In the genomic region with DNA sequence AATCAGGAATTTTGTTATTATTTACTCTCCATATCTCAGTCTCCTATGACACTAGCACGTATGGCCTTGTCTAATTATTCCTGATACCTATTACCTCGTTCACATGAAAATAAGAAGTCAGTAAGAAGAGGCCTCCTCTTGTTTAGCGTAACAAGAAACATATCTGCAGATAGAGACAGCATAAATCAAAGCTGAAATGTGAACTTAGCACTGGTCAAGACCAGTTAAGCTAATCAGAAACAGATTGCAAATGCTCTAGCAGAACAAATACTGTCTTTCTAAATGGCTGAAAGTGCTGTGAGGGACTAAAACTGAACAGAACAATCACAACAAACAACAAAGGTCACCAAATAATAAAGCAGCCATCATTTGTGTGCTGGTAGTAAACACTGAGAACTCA, we compare ENCODE assay signal across 8 cellular contexts.
DNase-seq lines count a peak whose midpoint lies in the region; ATAC-seq and TF ChIP-seq lines count a peak whose summit lies in the region.
"Not testable (repeated sequence)": the region's sequence is repeated elsewhere in the genome, so short reads cannot be mapped to it uniquely, and the experiment has no call there.

No MANE protein-coding gene starts in this region.

- not testable (repeated sequence) for H3K36me3 ChIP-seq in HUES48 (ENCODE audit: control insufficient read depth, insufficient read depth, low read length); Panc1 (ENCODE audit: control insufficient read depth, insufficient read depth, low read length); mesenchymal stem cell (ENCODE audit: control insufficient read depth in 1 of 2, insufficient read depth in 2 of 2, low read depth in 1 of 2, low read length in 2 of 2)

- H3K4me3 ChIP-seq in AG10803 (ENCODE audit: low read length); HUES48 (ENCODE audit: low read depth, low read length); Panc1 (ENCODE audit: low read depth in 2 of 2, low read length in 2 of 2); mesenchymal stem cell (ENCODE audit: insufficient read depth in 1 of 2, low read depth in 1 of 2, low read length in 2 of 2): not testable (repeated sequence)

- H3K27me3 Mint-ChIP-seq in activated T-helper 1 cell treated with anti-CD3 and anti-CD28 coated beads, Interleukin-12 subunit alpha, Interleukin-12 subunit beta, Interleukin-2, Interleukin-4 antibody, amounts not matched to agents 30 ng/mL and 10 ng/mL and 1 ng/mL, durations not matched to agents 14 hours and 24 hours and 36 hours (ENCODE audit: insufficient read depth); effector memory CD8-positive, alpha-beta T cell; type B pancreatic cell: not testable (repeated sequence)

- H2BK15ac ChIP-seq in mesenchymal stem cell (ENCODE audit: low read depth, poor library complexity, severe bottlenecking): not testable (repeated sequence)

- not testable (repeated sequence) for H2BK5ac ChIP-seq in mesenchymal stem cell (ENCODE audit: low read depth, low read length, poor library complexity, severe bottlenecking)

- H3K4me1 ChIP-seq in HUES48 (ENCODE audit: control insufficient read depth, insufficient read depth, low read length): peaks cover 17% of the 10 kb centered on the region; the same call in 1 of the 2 replicates
- H3K4me1 ChIP-seq in Panc1 (ENCODE audit: control insufficient read depth, insufficient read depth, low read length); mesenchymal stem cell (ENCODE audit: control insufficient read depth, insufficient read depth, low read depth, low read length): not testable (repeated sequence)

- intact Hi-C loops in Panc1 (cut with micrococcal nuclease; ENCODE audit: unreplicated experiment): loop anchor here (10.0 kb wide), 1 partner anchor 331 kb away; the partner anchor contains the start of gene BCL2L11
- intact Hi-C loops in activated T-helper 1 cell treated with anti-CD3 and anti-CD28 coated beads, Interleukin-12 subunit alpha, Interleukin-12 subunit beta, Interleukin-2, Interleukin-4 antibody, amounts not matched to agents 30 ng/mL and 10 ng/mL and 1 ng/mL, durations not matched to agents 14 hours and 24 hours and 36 hours (cut with micrococcal nuclease): not testable (repeated sequence)

- DNase-seq in AG10803 (ENCODE audit: low read depth): peak; percentile 58
- DNase-seq in Panc1 (ENCODE audit: low read depth, low spot score); activated T-helper 1 cell treated with anti-CD3 and anti-CD28 coated beads, Interleukin-12 subunit alpha, Interleukin-12 subunit beta, Interleukin-2, Interleukin-4 antibody, amounts not matched to agents 30 ng/mL and 10 ng/mL and 1 ng/mL, durations not matched to agents 14 hours and 24 hours and 36 hours (ENCODE audit: low spot score); effector memory CD8-positive, alpha-beta T cell; mesenchymal stem cell; type B pancreatic cell (ENCODE audit: extremely low spot score, unreplicated experiment): not testable (repeated sequence)
- DNase-seq in fibroblast of peridontal ligament (ENCODE audit: extremely low read depth): peak; percentile 62

- not testable (repeated sequence) for H3K23ac ChIP-seq in mesenchymal stem cell (ENCODE audit: low read length in 2 of 2)

- not testable (repeated sequence) for H3K79me1 ChIP-seq in mesenchymal stem cell (replicated peaks; ENCODE audit: low read length, poor library complexity, severe bottlenecking)

- H3K14ac ChIP-seq in mesenchymal stem cell (ENCODE audit: low read length in 2 of 2): not testable (repeated sequence)

- H3K4me3 Mint-ChIP-seq in activated T-helper 1 cell treated with anti-CD3 and anti-CD28 coated beads, Interleukin-12 subunit alpha, Interleukin-12 subunit beta, Interleukin-2, Interleukin-4 antibody, amounts not matched to agents 30 ng/mL and 10 ng/mL and 1 ng/mL, durations not matched to agents 14 hours and 24 hours and 36 hours; effector memory CD8-positive, alpha-beta T cell: not testable (repeated sequence)
- peak overlapping the region; percentile 27 for H3K4me3 Mint-ChIP-seq in type B pancreatic cell

- H3K27ac Mint-ChIP-seq in activated T-helper 1 cell treated with anti-CD3 and anti-CD28 coated beads, Interleukin-12 subunit alpha, Interleukin-12 subunit beta, Interleukin-2, Interleukin-4 antibody, amounts not matched to agents 30 ng/mL and 10 ng/mL and 1 ng/mL, durations not matched to agents 14 hours and 24 hours and 36 hours: peak overlapping the region; percentile 27
- peak overlapping the region; percentile 25 to 49 for H3K27ac Mint-ChIP-seq in effector memory CD8-positive, alpha-beta T cell
- H3K27ac Mint-ChIP-seq in type B pancreatic cell: not testable (repeated sequence)

- H3K4ac ChIP-seq in mesenchymal stem cell (ENCODE audit: low read depth in 1 of 2, low read length in 2 of 2): not testable (repeated sequence)

- H3K18ac ChIP-seq in mesenchymal stem cell (ENCODE audit: low read depth in 1 of 2, low read length in 2 of 2): not testable (repeated sequence)

- H2BK120ac ChIP-seq in mesenchymal stem cell (ENCODE audit: low read depth, low read length): not testable (repeated sequence)

- not testable (repeated sequence) for TF ChIP-seq CTCF in AG10803 (conservative IDR thresholded peaks at IDR 0.05; ENCODE audit: low read length); Panc1 (IDR thresholded peaks at IDR 0.05); type B pancreatic cell (conservative IDR thresholded peaks at IDR 0.05)

- BruUV-seq in Panc1 (replicated peaks; lab: Mats Ljungman, UMichigan): not testable (repeated sequence)

- POLR2A ChIA-PET in Panc1 (lab: Charles Lee): not testable (repeated sequence)

- in situ Hi-C loops in Panc1 (cut with HindIII; ENCODE audit: low pct_unique_long_range_greater_than_20kb, low sequenced_read_pairs): not testable (repeated sequence)

- not testable (repeated sequence) for H4K91ac ChIP-seq in mesenchymal stem cell (ENCODE audit: low read length)

- not testable (repeated sequence) for H3K9me3 ChIP-seq in HUES48 (ENCODE audit: control insufficient read depth, insufficient read depth, low read length); Panc1 (ENCODE audit: control insufficient read depth, insufficient read depth, low read depth, low read length); mesenchymal stem cell (ENCODE audit: control insufficient read depth, low read length)

- not testable (repeated sequence) for H4K8ac ChIP-seq in mesenchymal stem cell (ENCODE audit: low read length)

- ATAC-seq in Panc1; effector memory CD8-positive, alpha-beta T cell (replicated peaks): not testable (repeated sequence)

- CTCF ChIA-PET in Panc1 (lab: Charles Lee): not testable (repeated sequence)

- H3K36me3 Mint-ChIP-seq in activated T-helper 1 cell treated with anti-CD3 and anti-CD28 coated beads, Interleukin-12 subunit alpha, Interleukin-12 subunit beta, Interleukin-2, Interleukin-4 antibody, amounts not matched to agents 30 ng/mL and 10 ng/mL and 1 ng/mL, durations not matched to agents 14 hours and 24 hours and 36 hours (ENCODE audit: low read depth); effector memory CD8-positive, alpha-beta T cell (ENCODE audit: insufficient read depth); type B pancreatic cell: not testable (repeated sequence)

- not testable (repeated sequence) for H2AK5ac ChIP-seq in mesenchymal stem cell (ENCODE audit: low read length, severe bottlenecking)

- H3K9me3 Mint-ChIP-seq in activated T-helper 1 cell treated with anti-CD3 and anti-CD28 coated beads, Interleukin-12 subunit alpha, Interleukin-12 subunit beta, Interleukin-2, Interleukin-4 antibody, amounts not matched to agents 30 ng/mL and 10 ng/mL and 1 ng/mL, durations not matched to agents 14 hours and 24 hours and 36 hours; effector memory CD8-positive, alpha-beta T cell; type B pancreatic cell: not testable (repeated sequence)

- H2AFZ ChIP-seq in mesenchymal stem cell (ENCODE audit: low read depth, low read length): not testable (repeated sequence)

- not testable (repeated sequence) for H3K27me3 ChIP-seq in HUES48 (ENCODE audit: control insufficient read depth, insufficient read depth, low read length); Panc1 (ENCODE audit: control insufficient read depth, insufficient read depth, low read length); mesenchymal stem cell (ENCODE audit: control insufficient read depth in 1 of 2, insufficient read depth in 1 of 2, low read length in 2 of 2)

- H3K27ac ChIP-seq in HUES48 (ENCODE audit: low read depth, low read length) (peak overlapping the region; percentile 65), Panc1 (ENCODE audit: low read length) (peak overlapping the region; percentile 75)
- not testable (repeated sequence) for H3K27ac ChIP-seq in mesenchymal stem cell (ENCODE audit: low read length, poor library complexity, severe bottlenecking)

- 89% methylated on average over 2 of the region's 3 CpGs for WGBS in mesenchymal stem cell

- not testable (repeated sequence) for H3K4me2 ChIP-seq in mesenchymal stem cell (ENCODE audit: low read length, poor library complexity, severe bottlenecking)

- H3K4me1 Mint-ChIP-seq in activated T-helper 1 cell treated with anti-CD3 and anti-CD28 coated beads, Interleukin-12 subunit alpha, Interleukin-12 subunit beta, Interleukin-2, Interleukin-4 antibody, amounts not matched to agents 30 ng/mL and 10 ng/mL and 1 ng/mL, durations not matched to agents 14 hours and 24 hours and 36 hours (ENCODE audit: low read depth): peaks cover 15% of the 10 kb centered on the region
- not testable (repeated sequence) for H3K4me1 Mint-ChIP-seq in effector memory CD8-positive, alpha-beta T cell (ENCODE audit: low read depth in 2 of 2); type B pancreatic cell (ENCODE audit: unreplicated experiment)

- not testable (repeated sequence) for H3K9ac ChIP-seq in HUES48 (ENCODE audit: low read depth, low read length)
- peak overlapping the region; percentile 30 for H3K9ac ChIP-seq in mesenchymal stem cell (ENCODE audit: low read length)

- H2BK12ac ChIP-seq in mesenchymal stem cell (ENCODE audit: low read length in 2 of 2): not testable (repeated sequence)
